23 cellular contexts compared by ENCODE assay signal in the genomic region with DNA sequence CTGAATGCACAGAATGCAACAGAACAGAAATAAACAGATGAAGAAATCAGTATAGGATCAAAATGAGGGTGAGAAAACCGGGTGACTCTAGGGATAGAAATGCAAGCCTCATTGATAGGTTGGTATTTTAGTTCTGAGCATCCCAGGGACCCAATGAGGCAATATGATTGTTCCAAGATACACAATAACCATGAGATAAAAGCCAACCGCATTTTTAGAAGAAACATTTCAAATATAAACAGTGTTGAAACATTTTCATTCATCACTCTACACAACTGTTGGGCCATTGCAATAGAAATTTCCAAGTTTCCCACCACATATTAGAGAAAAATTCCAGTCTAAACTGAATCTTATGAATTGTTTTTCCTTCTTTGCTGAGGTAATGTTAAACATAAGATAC.
"Had no signal": no experiment of that assay in that cellular context is flagged by ENCODE, and none has a peak within 500 bp of the region (broad histone marks: within the 10 kb centered on the region; RNA-seq: fewer than 3 reads in every experiment).

No MANE protein-coding gene starts in this region.

- H3K9me3 ChIP-seq: body of pancreas, gastroesophageal sphincter, heart left ventricle, lower lobe of right lung, mucosa of descending colon, sigmoid colon had no signal

- ATAC-seq: activated T-cell treated with anti-CD3 and anti-CD28 coated beads, Interleukin-2, amount 50 U/mL, for 4 hours; body of pancreas; gastroesophageal sphincter; heart left ventricle; lower lobe of right lung; mucosa of descending colon; stimulated activated naive CD8-positive, alpha-beta T cell treated with anti-CD3 and anti-CD28 coated beads, Interleukin-15, Interleukin-2, amounts not matched to agents 100 U/mL and 50 U/mL, for 24 hours; T-cell had no signal

- H3K4me3 ChIP-seq: body of pancreas, cardiac muscle cell, gastroesophageal sphincter, heart left ventricle, lower lobe of right lung, mucosa of descending colon, sigmoid colon had no signal

- H3K27me3 ChIP-seq: body of pancreas, gastroesophageal sphincter, heart left ventricle, sigmoid colon had no signal

- H3K4me1 ChIP-seq: body of pancreas, gastroesophageal sphincter, lower lobe of right lung had no signal

- H3K36me3 ChIP-seq: cardiac muscle cell, gastroesophageal sphincter, heart left ventricle, lower lobe of right lung, sigmoid colon, WERI-Rb-1 had no signal

- DNase-seq: activated CD4-positive, alpha-beta T cell treated with anti-CD3 and anti-CD28 coated beads for 1 hour; activated CD8-positive, alpha-beta memory T cell treated with anti-CD3 and anti-CD28 coated beads for 24 hours; activated CD8-positive, alpha-beta memory T cell treated with anti-CD3 and anti-CD28 coated beads, Interleukin-2, amount 50 U/mL, for 4 hours; activated naive CD4-positive, alpha-beta T cell treated with anti-CD3 and anti-CD28 coated beads for 36 hours; activated naive CD8-positive, alpha-beta T cell treated with anti-CD3 and anti-CD28 coated beads, Interleukin-2, amount 10 ng/mL, durations not matched to agents 7 days and 5 days; activated T-cell treated with anti-CD3 and anti-CD28 coated beads, Interleukin-2, amount 50 U/mL, for 4 hours; amygdala; body of pancreas; effector CD4-positive, alpha-beta T cell; heart left ventricle; lower lobe of right lung; mesendoderm; mucosa of descending colon; occipital lobe; posterior cingulate gyrus; sigmoid colon; stimulated activated CD4-positive, alpha-beta T cell treated with anti-CD3 and anti-CD28 coated beads, Interleukin-2, amount 100 ng/mL, for 48 hours; stimulated activated CD8-positive, alpha-beta memory T cell treated with anti-CD3 and anti-CD28 coated beads, Interleukin-4, amount 100 ng/mL, for 48 hours; stimulated activated naive CD8-positive, alpha-beta T cell treated with anti-CD3 and anti-CD28 coated beads, Interleukin-15, Interleukin-2, amounts not matched to agents 100 U/mL and 50 U/mL, for 24 hours; T-cell; WERI-Rb-1 had no signal

- H3K27ac ChIP-seq: body of pancreas, cardiac muscle cell, gastroesophageal sphincter, heart left ventricle, lower lobe of right lung, sigmoid colon, WERI-Rb-1 had no signal
